Comparison of ENCODE assay signal across 12 cellular contexts in the genomic region with DNA sequence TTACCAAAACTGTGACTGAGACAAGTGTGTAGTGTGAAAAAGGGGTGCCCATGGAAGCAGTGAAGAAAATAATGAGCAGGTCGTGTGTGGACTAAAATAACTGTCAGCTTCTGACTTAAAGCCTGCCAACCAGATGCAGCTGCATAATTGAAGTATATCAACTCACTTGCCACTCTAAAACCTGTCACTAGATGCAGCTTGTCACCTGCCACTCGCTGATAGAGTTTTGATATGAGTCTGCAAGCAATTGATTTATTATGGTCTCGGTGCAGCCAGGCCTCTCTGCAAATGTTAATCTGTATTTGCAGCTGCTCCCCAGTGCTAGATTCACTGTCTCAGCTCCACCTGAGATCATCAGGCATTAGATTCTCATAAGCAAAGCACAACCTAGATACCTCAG.
DNase-seq lines count a peak whose midpoint lies in the region; ATAC-seq lines count a peak whose summit lies in the region.
"Had no signal": no experiment of that assay in that cellular context is flagged by ENCODE, and none has a peak within 500 bp of the region (broad histone marks: within the 10 kb centered on the region; RNA-seq: fewer than 3 reads in every experiment).

No MANE protein-coding gene starts in this region.

- DNase-seq in NCI-H1417 (lab: John Stamatoyannopoulos, UW): peak in 2 of 3 experiments; percentile 9 to 44
- DNase-seq in NCI-H1417 treated with DMSO at 0.1 percent for 48 hours (lab: John Stamatoyannopoulos, UW): no peak
- DNase-seq in NCI-H510A (lab: John Stamatoyannopoulos, UW): peak; percentile 17
- peak; percentile 34 for DNase-seq in SK-N-DZ (ENCODE audit: low spot score)
- DNase-seq in NCI-H226: no peak
- DNase-seq: 8988T; Calu3; CD8-positive, alpha-beta T cell; GM23248 had no signal

- ATAC-seq in GM21717 (IDR thresholded peaks at IDR 0.05; ENCODE audit: unreplicated experiment) (no peak), HG03139 (IDR thresholded peaks at IDR 0.05; ENCODE audit: unreplicated experiment) (no peak)
- ATAC-seq: CD8-positive, alpha-beta T cell; HepG2 had no signal

Comparison
In these comparisons a context has a peak if more than half of its experiments do, and no peak if none do; other contexts are left out.
1. DNase-seq: peak in NCI-H1417 (2 of 3), NCI-H510A (single experiment) and SK-N-DZ (single experiment); none in NCI-H1417 treated with DMSO at 0.1 percent for 48 hours (single experiment) and NCI-H226 (single experiment).